ENCODE assay signal across 21 cellular contexts in the genomic region with DNA sequence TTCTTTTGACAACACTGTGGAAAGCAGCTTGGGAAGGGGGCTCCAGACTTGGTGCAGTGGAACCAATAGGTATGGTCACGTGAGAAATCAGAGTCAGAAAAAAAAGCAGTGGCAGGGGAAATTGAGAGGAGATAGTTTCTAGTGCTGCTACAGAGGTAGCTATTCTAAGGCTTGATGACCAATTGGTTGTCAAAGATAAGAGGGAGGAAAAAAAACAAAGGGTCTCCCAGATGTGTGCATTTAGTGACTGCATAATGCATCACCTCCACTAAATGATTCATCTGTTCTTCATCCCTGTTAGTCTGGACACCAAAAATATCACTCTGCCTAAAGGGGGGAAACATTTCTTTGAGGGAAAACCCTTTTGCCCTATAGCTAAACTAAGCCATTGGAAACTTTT. TPM values are rescaled to one million over a fixed set of nuclear protein-coding genes. Genes with fewer than 3 reads are reported as not detected.
DNase-seq lines count a peak whose midpoint lies in the region; ATAC-seq, FAIRE-seq and TF ChIP-seq lines count a peak whose summit lies in the region.
"Had no signal": no experiment of that assay in that cellular context is flagged by ENCODE, and none has a peak within 500 bp of the region (broad histone marks: within the 10 kb centered on the region; RNA-seq: fewer than 3 reads in every experiment).

No MANE protein-coding gene starts in this region.

- peak overlapping the region; percentile 62 for H3K27ac ChIP-seq in foreskin keratinocyte
- H3K27ac ChIP-seq: dorsolateral prefrontal cortex, esophagus squamous epithelium, heart left ventricle, skin epidermis had no signal

- FAIRE-seq in H54 (lab: Jason Lieb, UNC): no peak

- no peak for TF ChIP-seq POLR2A in H54 (IDR thresholded peaks at IDR 0.05; ENCODE audit: low read depth, low read length)

- H3K27me3 Mint-ChIP-seq in activated naive CD8-positive, alpha-beta T cell treated with anti-CD3 and anti-CD28 coated beads for 36 hours: no peaks in the 10 kb centered on the region
- H3K27me3 Mint-ChIP-seq: IgD-negative memory B cell, naive B cell had no signal

- H3K27ac Mint-ChIP-seq in activated naive CD8-positive, alpha-beta T cell treated with anti-CD3 and anti-CD28 coated beads for 36 hours: peak overlapping the region; percentile 44
- H3K27ac Mint-ChIP-seq: activated naive CD4-positive, alpha-beta T cell treated with anti-CD3 and anti-CD28 coated beads for 36 hours had no signal

- peak; percentile 34 for DNase-seq in EH (ENCODE audit: low read depth)
- DNase-seq in HT1080 (ENCODE audit: low read depth): peak; percentile 87
- no peak for DNase-seq in activated naive CD8-positive, alpha-beta T cell treated with anti-CD3 and anti-CD28 coated beads for 36 hours
- DNase-seq in foreskin keratinocyte: peak; percentile 46 to 78
- no peak for DNase-seq in ecto neural progenitor cell (ENCODE audit: low spot score)
- DNase-seq in activated T-cell treated with anti-CD3 and anti-CD28 coated beads for 4 hours: no peak
- DNase-seq in H54 (ENCODE audit: insufficient read length, low spot score): no peak
- DNase-seq: activated naive CD4-positive, alpha-beta T cell treated with anti-CD3 and anti-CD28 coated beads for 36 hours; AML-193; COR-L47; dorsolateral prefrontal cortex; esophagus squamous epithelium; heart left ventricle; immature natural killer cell; naive B cell; NCI-H1930; NCI-H510A treated with DMSO at 0.1 percent for 48 hours; stimulated activated CD4-positive, alpha-beta T cell treated with anti-CD3 and anti-CD28 coated beads, Interleukin-4, amount 100 ng/mL, for 4 hours had no signal

- H3K36me3 Mint-ChIP-seq in activated naive CD8-positive, alpha-beta T cell treated with anti-CD3 and anti-CD28 coated beads for 36 hours: peaks cover 49% of the 10 kb centered on the region

- no peak overlapping the region for H3K4me3 Mint-ChIP-seq in activated naive CD8-positive, alpha-beta T cell treated with anti-CD3 and anti-CD28 coated beads for 36 hours
- H3K4me3 Mint-ChIP-seq: activated naive CD4-positive, alpha-beta T cell treated with anti-CD3 and anti-CD28 coated beads for 36 hours; immature natural killer cell; naive B cell had no signal

- ATAC-seq in foreskin keratinocyte (peak; percentile 89), GM18907 (IDR thresholded peaks at IDR 0.05; ENCODE audit: unreplicated experiment) (no peak)
- ATAC-seq: heart left ventricle had no signal

- peaks cover 21% of the 10 kb centered on the region for H3K4me1 Mint-ChIP-seq in activated naive CD8-positive, alpha-beta T cell treated with anti-CD3 and anti-CD28 coated beads for 36 hours

- peaks cover 8% of the 10 kb centered on the region for H3K9me3 Mint-ChIP-seq in activated naive CD8-positive, alpha-beta T cell treated with anti-CD3 and anti-CD28 coated beads for 36 hours
- H3K9me3 Mint-ChIP-seq: IgD-negative memory B cell, immature natural killer cell, naive B cell had no signal

- H3K4me1 ChIP-seq in foreskin keratinocyte: peaks cover 14% of the 10 kb centered on the region
- H3K4me1 ChIP-seq: esophagus squamous epithelium had no signal

- no peak for TF ChIP-seq CTCF in foreskin keratinocyte (conservative IDR thresholded peaks at IDR 0.05)

- H3K27me3 ChIP-seq in foreskin keratinocyte: no peaks in the 10 kb centered on the region
- H3K27me3 ChIP-seq: dorsolateral prefrontal cortex, esophagus squamous epithelium, heart left ventricle had no signal

RNA-seq across cellular contexts. Expression of a gene that starts 56.5 kb away (rescaled TPM):
- 16.0 and 18.6 TPM in 2 replicates for total RNA-seq in HT1080 (2014; rRNA removed; shearing (Covaris generic))
- 8.3 and 11.6 TPM in 2 replicates for polyA plus RNA-seq in HT1080 (2015; cell fraction: cytosol; rRNA removed)
- polyA plus RNA-seq in HT1080 (2015; cell fraction: nucleus; rRNA removed): 61.8 and 63.9 TPM in 2 replicates
- total RNA-seq in activated naive CD8-positive, alpha-beta T cell treated with anti-CD3 and anti-CD28 coated beads for 36 hours: 10 to 100 TPM; 29.9 to 31.3 TPM
- total RNA-seq in foreskin keratinocyte: 13.7 and 16.2 TPM in 2 replicates
- 10.5 and 12.6 TPM in 2 replicates for polyA plus RNA-seq in foreskin keratinocyte

RNA-seq across cellular contexts. Expression of a gene that starts 58.2 kb away (rescaled TPM):
- total RNA-seq in HT1080 (2014; rRNA removed; shearing (Covaris generic)): 49.2 and 58.4 TPM in 2 replicates
- polyA plus RNA-seq in HT1080 (2015; cell fraction: cytosol; rRNA removed): 32.1 and 39.5 TPM in 2 replicates
- 57.2 and 60.4 TPM in 2 replicates for polyA plus RNA-seq in HT1080 (2015; cell fraction: nucleus; rRNA removed)
- total RNA-seq in activated naive CD8-positive, alpha-beta T cell treated with anti-CD3 and anti-CD28 coated beads for 36 hours: 100 to 1,000 TPM; 122 to 131 TPM
- total RNA-seq in foreskin keratinocyte: 93.0 and 94.7 TPM in 2 replicates
- 45.7 and 52.5 TPM in 2 replicates for polyA plus RNA-seq in foreskin keratinocyte

Comparison
In these comparisons a context has a peak if more than half of its experiments do, and no peak if none do; other contexts are left out.
1. DNase-seq: peak in EH (single experiment), HT1080 (single experiment) and foreskin keratinocyte (2 of 2); none in activated naive CD8-positive, alpha-beta T cell treated with anti-CD3 and anti-CD28 coated beads for 36 hours (single experiment), ecto neural progenitor cell (single experiment), activated T-cell treated with anti-CD3 and anti-CD28 coated beads for 4 hours (single experiment) and H54 (single experiment).